26 cellular contexts compared by ENCODE assay signal in the genomic region with DNA sequence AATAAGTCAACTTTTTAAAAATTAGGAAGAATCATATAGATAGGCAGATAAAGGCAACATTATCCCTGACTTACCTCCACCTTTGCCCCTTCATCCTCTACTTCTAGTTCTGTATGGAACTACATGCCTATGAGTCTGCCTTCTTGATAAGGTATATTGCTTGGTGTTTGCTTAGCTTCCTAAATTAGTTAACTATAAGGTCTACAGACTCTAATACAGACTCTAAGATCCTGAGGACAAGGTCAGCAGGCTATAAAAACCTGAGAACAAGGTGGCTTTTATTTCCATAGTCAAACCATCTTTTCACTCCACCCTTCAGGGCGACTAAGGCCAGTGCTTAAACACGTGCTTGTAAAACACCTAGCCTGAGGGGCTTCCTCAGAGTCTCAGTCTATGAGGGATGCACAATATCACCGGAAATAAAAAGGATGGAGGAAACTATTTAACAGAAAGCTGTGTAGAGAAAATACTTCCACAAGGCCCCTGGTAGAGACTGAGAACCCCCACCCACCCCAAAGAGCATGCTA. TPM values are rescaled to one million over a fixed set of nuclear protein-coding genes. Genes with fewer than 3 reads are reported as not detected.
"Had no signal": no experiment of that assay in that cellular context is flagged by ENCODE, and none has a peak within 500 bp of the region (broad histone marks: within the 10 kb centered on the region; RNA-seq: fewer than 3 reads in every experiment).

No MANE protein-coding gene starts in this region.

- ATAC-seq: activated CD4-positive, CD25-positive, alpha-beta regulatory T cell treated with anti-CD3 and anti-CD28 coated beads, Interleukin-2, amount 50 U/mL, for 24 hours; activated naive CD8-positive, alpha-beta T cell treated with anti-CD3 and anti-CD28 coated beads, Interleukin-2, amount 50 U/mL, for 24 hours had no signal

- H3K27me3 Mint-ChIP-seq: activated CD4-positive, alpha-beta memory T cell treated with anti-CD3 and anti-CD28 coated beads for 36 hours; activated naive CD8-positive, alpha-beta T cell; activated naive CD8-positive, alpha-beta T cell treated with anti-CD3 and anti-CD28 coated beads, Interleukin-2, amount 50 U/mL, for 24 hours had no signal

- H3K27ac ChIP-seq: brain microvascular endothelial cell, Peyer's patch had no signal

- H3K9me3 Mint-ChIP-seq: activated CD4-positive, alpha-beta memory T cell treated with anti-CD3 and anti-CD28 coated beads for 36 hours; activated naive CD4-positive, alpha-beta T cell treated with anti-CD3 and anti-CD28 coated beads, Interleukin-2, amount 10 ng/mL, durations not matched to agents 7 days and 5 days; activated naive CD8-positive, alpha-beta T cell treated with anti-CD3 and anti-CD28 coated beads, Interleukin-2, amount 50 U/mL, for 24 hours had no signal

- H3K4me3 Mint-ChIP-seq: activated CD4-positive, alpha-beta memory T cell treated with anti-CD3 and anti-CD28 coated beads for 36 hours; activated naive CD4-positive, alpha-beta T cell treated with anti-CD3 and anti-CD28 coated beads, Interleukin-2, amount 10 ng/mL, durations not matched to agents 7 days and 5 days; activated naive CD8-positive, alpha-beta T cell; activated naive CD8-positive, alpha-beta T cell treated with anti-CD3 and anti-CD28 coated beads, Interleukin-2, amount 50 U/mL, for 24 hours had no signal

- H3K36me3 ChIP-seq: brain microvascular endothelial cell had no signal

- DNase-seq: activated CD4-positive, alpha-beta memory T cell treated with anti-CD3 and anti-CD28 coated beads for 36 hours; activated CD4-positive, alpha-beta T cell treated with anti-CD3 and anti-CD28 coated beads for 4 hours; activated CD4-positive, alpha-beta T cell treated with anti-CD3 and anti-CD28 coated beads, Interleukin-2, amount 50 U/mL, for 1 hour; activated CD8-positive, alpha-beta memory T cell treated with anti-CD3 and anti-CD28 coated beads, Interleukin-2, amount 50 U/mL, for 4 hours; activated effector memory CD4-positive, alpha-beta T cell treated with Interleukin-2 at 50 U/mL for 16 hours; activated naive CD4-positive, alpha-beta T cell treated with anti-CD3 and anti-CD28 coated beads, Interleukin-2, amount 10 ng/mL, durations not matched to agents 7 days and 5 days; activated naive CD8-positive, alpha-beta T cell treated with anti-CD3 and anti-CD28 coated beads, Interleukin-2, amount 50 U/mL, for 24 hours; activated T-cell treated with anti-CD3 and anti-CD28 coated beads, Interleukin-2, amount 50 U/mL, for 48 hours; anterior cingulate cortex; brain microvascular endothelial cell; central memory CD4-positive, alpha-beta T cell; Kasumi-1; KG1; MG63; NCI-H1092; NCI-H1436 treated with DMSO at 0.1 percent for 48 hours; NCI-H1694 treated with DMSO at 0.1 percent for 48 hours; NCI-H2029; NCI-H345; Peyer's patch; RPMI8226; SIG-M5; T1000 had no signal

- H3K27me3 ChIP-seq: brain microvascular endothelial cell, MG63, Peyer's patch had no signal

- H3K27ac Mint-ChIP-seq: activated CD4-positive, alpha-beta memory T cell treated with anti-CD3 and anti-CD28 coated beads for 36 hours; activated naive CD4-positive, alpha-beta T cell treated with anti-CD3 and anti-CD28 coated beads, Interleukin-2, amount 10 ng/mL, durations not matched to agents 7 days and 5 days; activated naive CD8-positive, alpha-beta T cell; activated naive CD8-positive, alpha-beta T cell treated with anti-CD3 and anti-CD28 coated beads, Interleukin-2, amount 50 U/mL, for 24 hours had no signal

- H3K9me3 ChIP-seq: MG63, Peyer's patch had no signal

- H3K4me3 ChIP-seq: MG63, Peyer's patch had no signal

RNA-seq across cellular contexts. Expression of a gene that starts 36.1 kb away (rescaled TPM):
- total RNA-seq: activated CD4-positive, alpha-beta memory T cell treated with anti-CD3 and anti-CD28 coated beads for 36 hours; T-helper 1 cell treated with Interleukin-12 subunit alpha and Interleukin-12 subunit beta and Interleukin-4 antibody, amounts not matched to agents 30 ng/mL and 1 ng/mL, for 36 hours had no signal
